ENCODE assay signal across 14 cellular contexts in genomic region chr16:30565526-30565925, GRCh38. TPM values are rescaled to one million over a fixed set of nuclear protein-coding genes. Genes with fewer than 3 reads are reported as not detected.
A peak's percentile ranks its signal among the peaks of the same experiment; 100 is the strongest.
DNase-seq lines count a peak whose midpoint lies in the region; ATAC-seq and TF ChIP-seq lines count a peak whose summit lies in the region.
"Had no signal": no experiment of that assay in that cellular context is flagged by ENCODE, and none has a peak within 500 bp of the region (broad histone marks: within the 10 kb centered on the region; RNA-seq: fewer than 3 reads in every experiment).

No MANE protein-coding gene starts in this region.

- no peaks in the 10 kb centered on the region for H3K9me3 ChIP-seq in heart left ventricle
- H3K9me3 ChIP-seq: A549 had no signal

- H3K4me1 Mint-ChIP-seq in activated naive CD8-positive, alpha-beta T cell treated with anti-CD3 and anti-CD28 coated beads, Interleukin-2, amount 10 ng/mL, durations not matched to agents 7 days and 5 days, result peaks cover 30% of the 10 kb centered on the region
- H3K4me1 Mint-ChIP-seq in activated naive CD8-positive, alpha-beta T cell treated with anti-CD3 and anti-CD28 coated beads, Interleukin-2, amount 50 U/mL, for 24 hours, result peaks cover 40% of the 10 kb centered on the region
- peaks cover 20 to 33% of the 10 kb centered on the region in 2 donors for H3K4me1 Mint-ChIP-seq in stimulated activated naive B cell treated with anti-CD40 and anti-IgM and Interleukin-4, amounts not matched to agents 10 μg/mL and 1 μg/mL and 100 μg/mL, for 72 hours

- H3K4me3 Mint-ChIP-seq in activated naive CD8-positive, alpha-beta T cell treated with anti-CD3 and anti-CD28 coated beads, Interleukin-2, amount 10 ng/mL, durations not matched to agents 7 days and 5 days, result no peak overlapping the region
- H3K4me3 Mint-ChIP-seq in activated naive CD8-positive, alpha-beta T cell treated with anti-CD3 and anti-CD28 coated beads, Interleukin-2, amount 50 U/mL, for 24 hours, result no peak overlapping the region
- H3K4me3 Mint-ChIP-seq in stimulated activated naive B cell treated with anti-CD40 and anti-IgM and Interleukin-4, amounts not matched to agents 10 μg/mL and 1 μg/mL and 100 μg/mL, for 72 hours, result no peak overlapping the region

- POLR2A ChIA-PET in activated naive CD8-positive, alpha-beta T cell treated with anti-CD3 and anti-CD28 coated beads, Interleukin-2, amount 10 ng/mL, durations not matched to agents 7 days and 5 days (lab: Charles Lee), result interaction anchor here (0.8 to 1.0 kb wide), 2 partner anchors 92 to 136 kb away, joined by 3 read pairs; partner anchors contain the start of gene DCTPP1

- no peak overlapping the region for H3K4me3 ChIP-seq in heart left ventricle
- H3K4me3 ChIP-seq: A549, PC-9, SK-N-MC had no signal

- no peak for TF ChIP-seq CTCF in heart left ventricle (IDR thresholded peaks at IDR 0.05)

- intact Hi-C loops in heart left ventricle (cut with DNase I), result no loop called here

- H3K4me1 ChIP-seq in heart left ventricle, result peaks cover 0 to 43% (median 15%) of the 10 kb centered on the region in 12 donors

- DNase-seq in activated naive CD8-positive, alpha-beta T cell treated with anti-CD3 and anti-CD28 coated beads, Interleukin-2, amount 10 ng/mL, durations not matched to agents 7 days and 5 days, result no peak
- no peak for DNase-seq in activated naive CD8-positive, alpha-beta T cell treated with anti-CD3 and anti-CD28 coated beads, Interleukin-2, amount 50 U/mL, for 24 hours
- peak; percentile 41 for DNase-seq in NCI-H524 treated with DMSO at 0.1 percent for 48 hours (lab: John Stamatoyannopoulos, UW)
- DNase-seq in cerebellar cortex (ENCODE audit: low spot score), result peak; percentile 59
- DNase-seq in stimulated activated naive B cell treated with anti-CD40 and anti-IgM and Interleukin-4, amounts not matched to agents 10 μg/mL and 1 μg/mL and 100 μg/mL, for 72 hours, result no peak
- no peak for DNase-seq in EL
- DNase-seq in HUDEP-2 (lab: John Stamatoyannopoulos, UW; ENCODE audit: unreplicated experiment in 76 of 76), result no peak
- DNase-seq in heart left ventricle, result no peak
- DNase-seq: NCI-H187 treated with DMSO at 0.1 percent for 48 hours, NCI-H510A treated with DMSO at 0.1 percent for 48 hours, PC-9 had no signal

- no peaks in the 10 kb centered on the region for H3K27me3 ChIP-seq in heart left ventricle

- H3K9me3 Mint-ChIP-seq in activated naive CD8-positive, alpha-beta T cell treated with anti-CD3 and anti-CD28 coated beads, Interleukin-2, amount 10 ng/mL, durations not matched to agents 7 days and 5 days, result no peaks in the 10 kb centered on the region
- H3K9me3 Mint-ChIP-seq in activated naive CD8-positive, alpha-beta T cell treated with anti-CD3 and anti-CD28 coated beads, Interleukin-2, amount 50 U/mL, for 24 hours, result no peaks in the 10 kb centered on the region
- H3K9me3 Mint-ChIP-seq in stimulated activated naive B cell treated with anti-CD40 and anti-IgM and Interleukin-4, amounts not matched to agents 10 μg/mL and 1 μg/mL and 100 μg/mL, for 72 hours, result no peaks in the 10 kb centered on the region

- no peak for TF ChIP-seq POLR2A in heart left ventricle (IDR thresholded peaks at IDR 0.05)

- H3K27ac ChIP-seq in heart left ventricle, result no peak overlapping the region
- H3K27ac ChIP-seq: PC-9, SK-N-MC had no signal

- peaks cover 0 to 10% (median 3%) of the 10 kb centered on the region in 9 donors for H3K36me3 ChIP-seq in heart left ventricle

- no peak for ATAC-seq in activated naive CD8-positive, alpha-beta T cell treated with anti-CD3 and anti-CD28 coated beads, Interleukin-2, amount 10 ng/mL, durations not matched to agents 7 days and 5 days (ENCODE audit: low read depth)
- no peak for ATAC-seq in activated naive CD8-positive, alpha-beta T cell treated with anti-CD3 and anti-CD28 coated beads, Interleukin-2, amount 50 U/mL, for 24 hours
- no peak for ATAC-seq in stimulated activated naive B cell treated with anti-CD40 and anti-IgM and Interleukin-4, amounts not matched to agents 10 μg/mL and 1 μg/mL and 100 μg/mL, for 72 hours (replicated peaks)
- ATAC-seq in heart left ventricle, result no peak
- ATAC-seq: A549, Right ventricle myocardium inferior had no signal

- H3K27me3 Mint-ChIP-seq in activated naive CD8-positive, alpha-beta T cell treated with anti-CD3 and anti-CD28 coated beads, Interleukin-2, amount 10 ng/mL, durations not matched to agents 7 days and 5 days, result no peaks in the 10 kb centered on the region
- peaks cover 4% of the 10 kb centered on the region for H3K27me3 Mint-ChIP-seq in activated naive CD8-positive, alpha-beta T cell treated with anti-CD3 and anti-CD28 coated beads, Interleukin-2, amount 50 U/mL, for 24 hours
- H3K27me3 Mint-ChIP-seq in stimulated activated naive B cell treated with anti-CD40 and anti-IgM and Interleukin-4, amounts not matched to agents 10 μg/mL and 1 μg/mL and 100 μg/mL, for 72 hours, result no peaks in the 10 kb centered on the region

- H3K36me3 Mint-ChIP-seq in activated naive CD8-positive, alpha-beta T cell treated with anti-CD3 and anti-CD28 coated beads, Interleukin-2, amount 10 ng/mL, durations not matched to agents 7 days and 5 days, result peaks cover 3% of the 10 kb centered on the region
- H3K36me3 Mint-ChIP-seq in activated naive CD8-positive, alpha-beta T cell treated with anti-CD3 and anti-CD28 coated beads, Interleukin-2, amount 50 U/mL, for 24 hours (ENCODE audit: low read depth), result no peaks in the 10 kb centered on the region
- H3K36me3 Mint-ChIP-seq in stimulated activated naive B cell treated with anti-CD40 and anti-IgM and Interleukin-4, amounts not matched to agents 10 μg/mL and 1 μg/mL and 100 μg/mL, for 72 hours, result no peaks in the 10 kb centered on the region

- 64 to 72% (median 68%) methylated on average over 7 of the region's 7 CpGs for WGBS in heart left ventricle, 4 donors

- H3K27ac Mint-ChIP-seq in activated naive CD8-positive, alpha-beta T cell treated with anti-CD3 and anti-CD28 coated beads, Interleukin-2, amount 10 ng/mL, durations not matched to agents 7 days and 5 days, result peak overlapping the region; percentile 36
- no peak overlapping the region for H3K27ac Mint-ChIP-seq in activated naive CD8-positive, alpha-beta T cell treated with anti-CD3 and anti-CD28 coated beads, Interleukin-2, amount 50 U/mL, for 24 hours
- peak overlapping the region; percentile 74 for H3K27ac Mint-ChIP-seq in stimulated activated naive B cell treated with anti-CD40 and anti-IgM and Interleukin-4, amounts not matched to agents 10 μg/mL and 1 μg/mL and 100 μg/mL, for 72 hours

RNA-seq across cellular contexts. Expression of gene ZNF688, which starts 6.0 kb away (rescaled TPM):
- total RNA-seq in activated naive CD8-positive, alpha-beta T cell treated with anti-CD3 and anti-CD28 coated beads, Interleukin-2, amount 10 ng/mL, durations not matched to agents 7 days and 5 days, result 10 to 100 TPM; 17.8 to 18.3 TPM
- 10 to 100 TPM in 8 of 9 donors, 1 to 10 TPM in 1; 10.0 to 14.3 (median 11.6) TPM for total RNA-seq in heart left ventricle
- 10 to 100 TPM in 1 of 2 donors, 1 to 10 TPM in 1; 7.6 to 15.7 TPM for polyA plus RNA-seq in heart left ventricle

RNA-seq across cellular contexts. Expression of gene ZNF764, which starts 7.4 kb away (rescaled TPM):
- total RNA-seq in activated naive CD8-positive, alpha-beta T cell treated with anti-CD3 and anti-CD28 coated beads, Interleukin-2, amount 10 ng/mL, durations not matched to agents 7 days and 5 days, result 10 to 100 TPM; 20.9 to 23.3 TPM
- total RNA-seq in heart left ventricle, result 10 to 100 TPM in 6 of 9 donors, 1 to 10 TPM in 3; 8.5 to 17.2 (median 12.3) TPM
- 1 to 10 TPM; 7.4 to 8.7 TPM for polyA plus RNA-seq in heart left ventricle

RNA-seq across cellular contexts. Expression of gene ZNF785, which starts 20.0 kb away (rescaled TPM):
- total RNA-seq in activated naive CD8-positive, alpha-beta T cell treated with anti-CD3 and anti-CD28 coated beads, Interleukin-2, amount 10 ng/mL, durations not matched to agents 7 days and 5 days, result 10 to 100 TPM; 22.3 to 24.8 TPM
- total RNA-seq in heart left ventricle, result 10 to 100 TPM in 1 of 9 donors, 1 to 10 TPM in 8; 2.9 to 10.9 (median 4.8) TPM
- polyA plus RNA-seq in heart left ventricle, result 1 to 10 TPM; 3.0 to 4.5 TPM
- polyA plus RNA-seq: A549 had no signal

RNA-seq across cellular contexts. Expression of gene ZNF747, which starts 30.9 kb away (rescaled TPM):
- 10 to 100 TPM; 11.9 to 12.5 TPM for total RNA-seq in activated naive CD8-positive, alpha-beta T cell treated with anti-CD3 and anti-CD28 coated beads, Interleukin-2, amount 10 ng/mL, durations not matched to agents 7 days and 5 days
- 10 to 100 TPM in 5 of 9 donors, 1 to 10 TPM in 4; 8.6 to 15.2 (median 10.5) TPM for total RNA-seq in heart left ventricle
- 1 to 10 TPM; 8.9 to 9.5 TPM for polyA plus RNA-seq in heart left ventricle

RNA-seq across cellular contexts. Expression of gene ZNF768, which starts 39.2 kb away (rescaled TPM):
- 1 to 10 TPM; 7.4 to 8.1 TPM for total RNA-seq in activated naive CD8-positive, alpha-beta T cell treated with anti-CD3 and anti-CD28 coated beads, Interleukin-2, amount 10 ng/mL, durations not matched to agents 7 days and 5 days
- total RNA-seq in heart left ventricle, result 10 to 100 TPM; 38.9 to 67.0 (median 47.8) TPM
- polyA plus RNA-seq in heart left ventricle, result 10 to 100 TPM; 60.9 to 88.2 TPM

Comparison
In these comparisons a context has a peak if more than half of its experiments do, and no peak if none do; other contexts are left out.
1. DNase-seq: peak in NCI-H524 treated with DMSO at 0.1 percent for 48 hours (single experiment) and cerebellar cortex (single experiment); none in activated naive CD8-positive, alpha-beta T cell treated with anti-CD3 and anti-CD28 coated beads, Interleukin-2, amount 10 ng/mL, durations not matched to agents 7 days and 5 days (single experiment), activated naive CD8-positive, alpha-beta T cell treated with anti-CD3 and anti-CD28 coated beads, Interleukin-2, amount 50 U/mL, for 24 hours (single experiment), stimulated activated naive B cell treated with anti-CD40 and anti-IgM and Interleukin-4, amounts not matched to agents 10 μg/mL and 1 μg/mL and 100 μg/mL, for 72 hours (single experiment), EL (single experiment), HUDEP-2 (0 of 76) and heart left ventricle (0 of 5).